22 cellular contexts compared by ENCODE assay signal in genomic region chrX:14344172-14344940, GRCh38.
DNase-seq lines count a peak whose midpoint lies in the region; ATAC-seq, FAIRE-seq and TF ChIP-seq lines count a peak whose summit lies in the region.
"Had no signal": no experiment of that assay in that cellular context is flagged by ENCODE, and none has a peak within 500 bp of the region (broad histone marks: within the 10 kb centered on the region; RNA-seq: fewer than 3 reads in every experiment).

No MANE protein-coding gene starts in this region.

- TF ChIP-seq CTCF in astrocyte (IDR thresholded peaks at IDR 0.05; ENCODE audit: insufficient read depth, low read depth, low read length): no peak
- TF ChIP-seq CTCF in osteoblast (IDR thresholded peaks at IDR 0.05; ENCODE audit: extremely low read depth, low read depth, low read length): peak; percentile 5

- H2AFZ ChIP-seq in Karpas-422 (ENCODE audit: low read length) (no peak overlapping the region), astrocyte (ENCODE audit: low read depth, low read length) (no peak overlapping the region), osteoblast (ENCODE audit: low read length) (no peak overlapping the region)

- no peaks in the 10 kb centered on the region for H3K9me3 ChIP-seq in Karpas-422 (ENCODE audit: low read length)
- H3K9me3 ChIP-seq in astrocyte (ENCODE audit: insufficient read depth, low read depth, low read length): no peaks in the 10 kb centered on the region
- no peaks in the 10 kb centered on the region for H3K9me3 ChIP-seq in osteoblast (ENCODE audit: low read depth, low read length)

- no peaks in the 10 kb centered on the region for H3K36me3 Mint-ChIP-seq in astrocyte (ENCODE audit: low read depth, unreplicated experiment)
- H3K36me3 Mint-ChIP-seq: activated naive CD4-positive, alpha-beta T cell treated with anti-CD3 and anti-CD28 coated beads, Interleukin-2, amount 10 ng/mL, durations not matched to agents 7 days and 5 days had no signal

- no peak overlapping the region for H3K4me2 ChIP-seq in Karpas-422 (ENCODE audit: low read depth, low read length, poor library complexity, severe bottlenecking)
- no peak overlapping the region for H3K4me2 ChIP-seq in astrocyte (ENCODE audit: low read length)
- H3K4me2 ChIP-seq in osteoblast (ENCODE audit: insufficient read depth, low read length): no peak overlapping the region
- H3K4me2 ChIP-seq: smooth muscle cell had no signal

- peak; percentile 59 for FAIRE-seq in astrocyte (lab: Jason Lieb, UNC)

- H3K27ac ChIP-seq in Karpas-422 (ENCODE audit: low read length) (no peak overlapping the region), astrocyte (ENCODE audit: low read depth, low read length) (no peak overlapping the region), osteoblast (ENCODE audit: low read depth, low read length) (no peak overlapping the region)
- H3K27ac ChIP-seq: heart left ventricle, left ventricle myocardium inferior, stomach had no signal

- H3K9ac ChIP-seq in Karpas-422 (ENCODE audit: low read length): no peak overlapping the region
- no peak overlapping the region for H3K9ac ChIP-seq in astrocyte (ENCODE audit: low read length)

- no peaks in the 10 kb centered on the region for H3K9me2 ChIP-seq in Karpas-422 (replicated peaks; ENCODE audit: insufficient read depth, low read length)

- no peaks in the 10 kb centered on the region for H3K36me3 ChIP-seq in Karpas-422 (ENCODE audit: insufficient read depth, low read length)
- H3K36me3 ChIP-seq in astrocyte (ENCODE audit: insufficient read depth, low read length): no peaks in the 10 kb centered on the region
- H3K36me3 ChIP-seq in osteoblast (ENCODE audit: insufficient read depth, low read length): no peaks in the 10 kb centered on the region
- H3K36me3 ChIP-seq: heart left ventricle, left ventricle myocardium inferior, stomach had no signal

- ATAC-seq in GM18517 (IDR thresholded peaks at IDR 0.05; ENCODE audit: unreplicated experiment): no peak
- ATAC-seq: heart left ventricle had no signal

- no peak overlapping the region for H3K27ac Mint-ChIP-seq in astrocyte (ENCODE audit: unreplicated experiment)
- H3K27ac Mint-ChIP-seq: activated naive CD4-positive, alpha-beta T cell treated with anti-CD3 and anti-CD28 coated beads, Interleukin-2, amount 10 ng/mL, durations not matched to agents 7 days and 5 days had no signal

- H3K27me3 ChIP-seq in Karpas-422 (ENCODE audit: low read length) (no peaks in the 10 kb centered on the region), astrocyte (ENCODE audit: insufficient read depth, low read length) (no peaks in the 10 kb centered on the region), osteoblast (ENCODE audit: insufficient read depth, low read length) (no peaks in the 10 kb centered on the region)
- H3K27me3 ChIP-seq: heart left ventricle, stomach had no signal

- no peak overlapping the region for H3K4me3 Mint-ChIP-seq in astrocyte (ENCODE audit: unreplicated experiment)
- H3K4me3 Mint-ChIP-seq: activated naive CD4-positive, alpha-beta T cell treated with anti-CD3 and anti-CD28 coated beads, Interleukin-2, amount 10 ng/mL, durations not matched to agents 7 days and 5 days had no signal

- DNase-seq in EL: peak; percentile 2
- peak; percentile 67 for DNase-seq in Karpas-422
- no peak for DNase-seq in astrocyte (ENCODE audit: low read depth)
- DNase-seq in osteoblast (ENCODE audit: insufficient read length, low spot score, missing footprints): no peak
- no peak for DNase-seq in NCI-H1105 (lab: John Stamatoyannopoulos, UW)
- DNase-seq in stimulated activated CD4-positive, alpha-beta T cell treated with anti-CD3 and anti-CD28 coated beads, Interleukin-4, amount 100 ng/mL, for 4 hours: no peak
- DNase-seq: activated naive CD4-positive, alpha-beta T cell treated with anti-CD3 and anti-CD28 coated beads, Interleukin-2, amount 10 ng/mL, durations not matched to agents 7 days and 5 days; activated T-cell treated with anti-CD3 and anti-CD28 coated beads, Interleukin-2, amount 50 U/mL, for 48 hours; anterior cingulate cortex; cerebellar nuclear complex; effector memory CD4-positive, alpha-beta T cell; heart left ventricle; left ventricle myocardium inferior; MV-4-11; NCI-H2029; NCI-H446 treated with DMSO at 0.1 percent for 48 hours; stimulated activated CD4-positive, alpha-beta T cell treated with anti-CD3 and anti-CD28 coated beads, Interleukin-4, amount 100 ng/mL, for 1 hour; stomach; T1000; trophoblast cell had no signal

- H3K79me2 ChIP-seq in Karpas-422 (ENCODE audit: low read length) (no peaks in the 10 kb centered on the region), astrocyte (ENCODE audit: insufficient read depth, low read length) (no peaks in the 10 kb centered on the region), osteoblast (ENCODE audit: insufficient read depth, low read length) (no peaks in the 10 kb centered on the region)

- H4K20me1 ChIP-seq in Karpas-422 (ENCODE audit: insufficient read depth, low read depth, low read length) (no peaks in the 10 kb centered on the region), astrocyte (ENCODE audit: insufficient read depth, low read length) (no peaks in the 10 kb centered on the region), osteoblast (ENCODE audit: insufficient read depth, low read length) (no peaks in the 10 kb centered on the region)

- H3K4me1 ChIP-seq in Karpas-422 (ENCODE audit: low read length) (no peaks in the 10 kb centered on the region), astrocyte (ENCODE audit: insufficient read depth, low read length) (no peaks in the 10 kb centered on the region), osteoblast (ENCODE audit: insufficient read depth, low read length) (no peaks in the 10 kb centered on the region)
- H3K4me1 ChIP-seq: heart left ventricle, left ventricle myocardium inferior, stomach had no signal

- no peaks in the 10 kb centered on the region for H3K4me1 Mint-ChIP-seq in astrocyte (ENCODE audit: low read depth, unreplicated experiment)
- H3K4me1 Mint-ChIP-seq: activated naive CD4-positive, alpha-beta T cell treated with anti-CD3 and anti-CD28 coated beads, Interleukin-2, amount 10 ng/mL, durations not matched to agents 7 days and 5 days had no signal

- no peaks in the 10 kb centered on the region for H3K9me3 Mint-ChIP-seq in astrocyte (ENCODE audit: unreplicated experiment)

- H3K27me3 Mint-ChIP-seq in astrocyte (ENCODE audit: low read depth, unreplicated experiment): no peaks in the 10 kb centered on the region
- H3K27me3 Mint-ChIP-seq: activated naive CD4-positive, alpha-beta T cell treated with anti-CD3 and anti-CD28 coated beads, Interleukin-2, amount 10 ng/mL, durations not matched to agents 7 days and 5 days had no signal

- H3K4me3 ChIP-seq in Karpas-422 (ENCODE audit: low read length): no peak overlapping the region
- H3K4me3 ChIP-seq in astrocyte (ENCODE audit: insufficient read depth, low read depth, low read length): no peak overlapping the region
- no peak overlapping the region for H3K4me3 ChIP-seq in osteoblast (ENCODE audit: insufficient read depth, low read length)
- H3K4me3 ChIP-seq: heart left ventricle, left ventricle myocardium inferior, smooth muscle cell, stomach had no signal

Comparison
In these comparisons a context has a peak if more than half of its experiments do, and no peak if none do; other contexts are left out.
1. DNase-seq: peak in EL (single experiment) and Karpas-422 (single experiment); none in astrocyte (single experiment), osteoblast (single experiment), NCI-H1105 (single experiment) and stimulated activated CD4-positive, alpha-beta T cell treated with anti-CD3 and anti-CD28 coated beads, Interleukin-4, amount 100 ng/mL, for 4 hours (0 of 2).